In the genomic region with DNA sequence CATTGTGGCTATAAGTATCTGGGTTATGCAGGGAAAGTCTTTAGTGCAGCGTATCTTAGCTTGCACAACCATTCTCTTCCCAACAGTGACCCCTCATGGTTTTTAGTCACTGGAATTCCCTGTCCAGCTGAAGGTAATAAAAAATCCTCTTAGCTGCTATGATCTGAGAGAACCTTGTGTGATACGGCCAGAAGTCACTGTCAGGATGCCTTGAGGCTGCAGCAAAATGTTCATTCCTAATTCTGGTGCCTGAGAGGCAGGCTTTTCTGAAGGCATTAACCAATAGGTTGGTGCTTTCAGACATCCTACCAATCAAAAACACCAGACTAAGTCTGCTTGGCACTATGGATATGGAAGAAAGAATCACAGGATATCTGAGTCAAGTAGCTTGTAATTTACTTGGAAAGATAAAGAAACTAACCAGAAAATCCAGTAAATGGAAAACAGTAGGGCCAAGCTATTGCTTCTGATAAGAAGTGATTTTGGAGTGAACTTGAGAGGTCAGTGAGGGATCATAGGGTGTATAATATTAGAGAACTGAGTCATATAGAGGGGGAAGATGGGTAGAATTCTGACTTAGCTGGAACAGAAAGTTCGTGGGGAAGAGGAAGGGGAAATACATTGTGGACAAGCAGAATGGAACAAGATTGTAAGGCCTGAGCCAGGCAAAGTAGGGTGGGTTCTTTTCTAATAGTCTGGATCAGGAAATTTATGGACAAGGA, we compare ENCODE assay signal across 18 cellular contexts.
DNase-seq lines count a peak whose midpoint lies in the region; ATAC-seq, FAIRE-seq and TF ChIP-seq lines count a peak whose summit lies in the region.
"Had no signal": no experiment of that assay in that cellular context is flagged by ENCODE, and none has a peak within 500 bp of the region (broad histone marks: within the 10 kb centered on the region; RNA-seq: fewer than 3 reads in every experiment).

No MANE protein-coding gene starts in this region.

- H3K4me3 Mint-ChIP-seq in nephron progenitor cell, result no peak overlapping the region
- H3K4me3 Mint-ChIP-seq in CD4-positive, alpha-beta memory T cell, result no peak overlapping the region
- H3K4me3 Mint-ChIP-seq: CD4-positive, alpha-beta T cell had no signal

- H3K9me3 Mint-ChIP-seq in nephron progenitor cell, result peaks cover under 1% of the 10 kb centered on the region
- H3K9me3 Mint-ChIP-seq in CD4-positive, alpha-beta memory T cell, result no peaks in the 10 kb centered on the region
- H3K9me3 Mint-ChIP-seq: CD4-positive, alpha-beta T cell had no signal

- H3K4me1 ChIP-seq in fibroblast of lung (ENCODE audit: control insufficient read depth, extremely low read depth, insufficient read depth, low read length) (peaks cover 11% of the 10 kb centered on the region), kidney (ENCODE audit: control insufficient read depth in 1 of 2, insufficient read depth in 1 of 2, low read depth in 1 of 2, low read length in 2 of 2) (peaks cover 3 to 10% of the 10 kb centered on the region in 2 donors), left lung (peaks cover 0 to 3% of the 10 kb centered on the region in 2 donors)
- no peaks in the 10 kb centered on the region for H3K4me1 ChIP-seq in CD4-positive, alpha-beta memory T cell (ENCODE audit: insufficient read depth, low read length)
- H3K4me1 ChIP-seq: breast epithelium, SJCRH30 had no signal

- TF ChIP-seq CTCF in C4-2B (conservative IDR thresholded peaks at IDR 0.05) (peak; percentile 7; the same call in 1 of the 2 replicates), fibroblast of lung (conservative IDR thresholded peaks at IDR 0.05 in 1 of 2, IDR thresholded peaks at IDR 0.05 in 1 of 2; ENCODE audit: low read depth in 1 of 2, low read length in 2 of 2) (peak; percentile 21 to 23), nephron progenitor cell (IDR thresholded peaks at IDR 0.05) (peak; percentile 15), kidney (IDR thresholded peaks at IDR 0.05; ENCODE audit: borderline replicate concordance, extremely low read depth, insufficient read depth) (no peak), left lung (IDR thresholded peaks at IDR 0.05) (no peak)

- DNase-seq in NCI-H226 (peak; percentile 59), fibroblast of lung (ENCODE audit: low read depth in 2 of 2) (peak; percentile 52 to 71), nephron progenitor cell (no peak), MG63 (no peak), kidney (no peak), left lung (no peak)
- no peak for DNase-seq in CD4-positive, alpha-beta memory T cell
- DNase-seq: CD4-positive, alpha-beta T cell; esophagus squamous epithelium; MV-4-11; NCI-H526; occipital lobe; SJCRH30; stimulated activated naive CD4-positive, alpha-beta T cell had no signal

- H3K27ac ChIP-seq in C4-2B (no peak overlapping the region), fibroblast of lung (ENCODE audit: insufficient read depth, low read length) (no peak overlapping the region), kidney (ENCODE audit: low read depth in 2 of 2, low read length in 2 of 2) (peak overlapping the region in 1 of 2 donors; percentile 41), left lung (peak overlapping the region in 1 of 2 donors; percentile 39)
- no peak overlapping the region for H3K27ac ChIP-seq in CD4-positive, alpha-beta memory T cell (ENCODE audit: low read depth, low read length)
- H3K27ac ChIP-seq: SJCRH30, VCaP had no signal

- H3K4me3 ChIP-seq in fibroblast of lung (replicated peaks in 1 of 4; ENCODE audit: control extremely low read depth in 1 of 4, insufficient read depth in 1 of 4, low read depth in 3 of 4, low read length in 4 of 4) (no peak overlapping the region), MG63 (no peak overlapping the region), kidney (ENCODE audit: low read length in 2 of 2) (no peak overlapping the region), left lung (no peak overlapping the region)
- no peak overlapping the region for H3K4me3 ChIP-seq in CD4-positive, alpha-beta memory T cell (ENCODE audit: low read length in 2 of 2)
- H3K4me3 ChIP-seq: breast epithelium, esophagus squamous epithelium, SJCRH30 had no signal

- no peak for ATAC-seq in left lung
- ATAC-seq: left lobe of liver had no signal

- H3K9me3 ChIP-seq in fibroblast of lung (ENCODE audit: control insufficient read depth, insufficient read depth, low read depth, low read length), result no peaks in the 10 kb centered on the region
- no peaks in the 10 kb centered on the region for H3K9me3 ChIP-seq in MG63
- H3K9me3 ChIP-seq in kidney (ENCODE audit: control insufficient read depth in 1 of 2, low read length in 2 of 2), result no peaks in the 10 kb centered on the region
- H3K9me3 ChIP-seq in CD4-positive, alpha-beta memory T cell (ENCODE audit: control insufficient read depth in 1 of 2, low read length in 2 of 2), result no peaks in the 10 kb centered on the region
- no peaks in the 10 kb centered on the region for H3K9me3 ChIP-seq in left lung
- H3K9me3 ChIP-seq: breast epithelium, esophagus squamous epithelium, SJCRH30 had no signal

- intact Hi-C loops in kidney (cut with DNase I), result no loop called here
- intact Hi-C loops in CD4-positive, alpha-beta memory T cell (cut with micrococcal nuclease), result no loop called here
- intact Hi-C loops in left lung (cut with DNase I), result no loop called here

- no peak overlapping the region for H2AFZ ChIP-seq in fibroblast of lung (ENCODE audit: low read length)

- POLR2A ChIA-PET in CD4-positive, alpha-beta memory T cell (lab: Charles Lee; ENCODE audit: partially characterized antibody), result no interaction called here

- H3K36me3 ChIP-seq in fibroblast of lung (ENCODE audit: control insufficient read depth, insufficient read depth, low read length) (no peaks in the 10 kb centered on the region), MG63 (no peaks in the 10 kb centered on the region), kidney (ENCODE audit: control insufficient read depth in 1 of 2, insufficient read depth in 2 of 2, low read length in 2 of 2) (no peaks in the 10 kb centered on the region), left lung (no peaks in the 10 kb centered on the region)
- no peaks in the 10 kb centered on the region for H3K36me3 ChIP-seq in CD4-positive, alpha-beta memory T cell (ENCODE audit: insufficient read depth, low read length)
- H3K36me3 ChIP-seq: breast epithelium, esophagus squamous epithelium, SJCRH30 had no signal

- H3K27me3 ChIP-seq in fibroblast of lung (ENCODE audit: control insufficient read depth, insufficient read depth, low read length), result no peaks in the 10 kb centered on the region
- no peaks in the 10 kb centered on the region for H3K27me3 ChIP-seq in MG63
- H3K27me3 ChIP-seq in CD4-positive, alpha-beta memory T cell (ENCODE audit: insufficient read depth, low read length), result peaks cover 4% of the 10 kb centered on the region
- no peaks in the 10 kb centered on the region for H3K27me3 ChIP-seq in left lung
- H3K27me3 ChIP-seq: breast epithelium, esophagus squamous epithelium, SJCRH30 had no signal

- no peaks in the 10 kb centered on the region for H3K79me2 ChIP-seq in fibroblast of lung (ENCODE audit: control insufficient read depth, insufficient read depth, low read length)

- H3K27me3 Mint-ChIP-seq in nephron progenitor cell (ENCODE audit: low read depth, poor library complexity), result no peaks in the 10 kb centered on the region
- peaks cover 4 to 10% of the 10 kb centered on the region in 2 donors for H3K27me3 Mint-ChIP-seq in CD4-positive, alpha-beta memory T cell

- H3K4me1 Mint-ChIP-seq in nephron progenitor cell, result peaks cover 18% of the 10 kb centered on the region
- H3K4me1 Mint-ChIP-seq in CD4-positive, alpha-beta memory T cell, result no peaks in the 10 kb centered on the region

- no peak overlapping the region for H3K9ac ChIP-seq in fibroblast of lung (ENCODE audit: insufficient read depth, low read length)
- H3K9ac ChIP-seq in kidney (ENCODE audit: low read length in 2 of 2), result no peak overlapping the region

- no peak for FAIRE-seq in kidney (lab: Jason Lieb, UNC)

- H3K4me2 ChIP-seq in fibroblast of lung (ENCODE audit: extremely low read depth, insufficient read depth, low read length), result no peak overlapping the region

- CTCF ChIA-PET in CD4-positive, alpha-beta memory T cell (lab: Charles Lee; ENCODE audit: partially characterized antibody), result no interaction called here

- no peaks in the 10 kb centered on the region for H4K20me1 ChIP-seq in fibroblast of lung (ENCODE audit: control insufficient read depth, extremely low read depth, insufficient read depth, low read length)

- no peak overlapping the region for H3K27ac Mint-ChIP-seq in nephron progenitor cell
- no peak overlapping the region for H3K27ac Mint-ChIP-seq in CD4-positive, alpha-beta memory T cell
- H3K27ac Mint-ChIP-seq: CD4-positive, alpha-beta T cell had no signal

- H3K36me3 Mint-ChIP-seq in nephron progenitor cell (ENCODE audit: low read depth), result no peaks in the 10 kb centered on the region
- no peaks in the 10 kb centered on the region for H3K36me3 Mint-ChIP-seq in CD4-positive, alpha-beta memory T cell

Comparison
In these comparisons a context has a peak if more than half of its experiments do, and no peak if none do; other contexts are left out.
1. CTCF ChIP-seq: peak in C4-2B (single experiment), fibroblast of lung (2 of 2) and nephron progenitor cell (single experiment); none in kidney (single experiment) and left lung (0 of 2).
2. DNase-seq: peak in NCI-H226 (single experiment) and fibroblast of lung (2 of 2); none in nephron progenitor cell (single experiment), MG63 (single experiment), kidney (single experiment), CD4-positive, alpha-beta memory T cell (0 of 5) and left lung (0 of 2).